In genomic region chr9:137200311-137201204, GRCh38 we compare ENCODE assay signal across 8 cellular contexts. TPM values are rescaled to one million over a fixed set of nuclear protein-coding genes. Genes with fewer than 3 reads are reported as not detected.
A peak's percentile ranks its signal among the peaks of the same experiment; 100 is the strongest.
DNase-seq lines count a peak whose midpoint lies in the region; ATAC-seq and TF ChIP-seq lines count a peak whose summit lies in the region.

Gene TPRN, minus strand, starts transcription at chr9:137200741. Its CDS starts 30 bp downstream, at chr9:137200711.

- TF ChIP-seq POLR2A in GM19193 (IDR thresholded peaks at IDR 0.05; ENCODE audit: extremely low read depth, insufficient read depth, insufficient read length): peak; percentile 93

- H3K4me3 Mint-ChIP-seq in activated CD4-positive, alpha-beta T cell treated with anti-CD3 and anti-CD28 coated beads for 36 hours: peak within 1 kb of the TSS; percentile 79

- H3K9me3 Mint-ChIP-seq in activated CD4-positive, alpha-beta T cell treated with anti-CD3 and anti-CD28 coated beads for 36 hours (ENCODE audit: low read depth): no peaks in the 10 kb centered on the region

- DNase-seq in AML-193 (lab: John Stamatoyannopoulos, UW) (peak; percentile 96 to 97), NCI-H510A treated with DMSO at 0.1 percent for 48 hours (lab: John Stamatoyannopoulos, UW) (peak; percentile 96), kidney glomerular epithelial cell (lab: John Stamatoyannopoulos, UW) (peak; percentile 98)
- DNase-seq in activated CD4-positive, alpha-beta T cell treated with anti-CD3 and anti-CD28 coated beads for 36 hours: peak; percentile 99
- peak; percentile 94 to 96 for DNase-seq in stimulated activated CD4-positive, alpha-beta T cell treated with anti-CD3 and anti-CD28 coated beads, Interleukin-1b, Interleukin-23, amount 100 ng/mL, for 1 hour (ENCODE audit: low read depth in 2 of 2)

- CTCF ChIA-PET in activated CD4-positive, alpha-beta T cell treated with anti-CD3 and anti-CD28 coated beads for 36 hours (lab: Charles Lee): interaction anchor here (0.7 to 1.1 kb wide), 7 partner anchors 10 to 114 kb away, joined by 3 to 5 read pairs (median 4); partner anchors contain the start of genes MAN1B1, NELFB, RNF224 and TUBB4B

- H3K4me1 Mint-ChIP-seq in activated CD4-positive, alpha-beta T cell treated with anti-CD3 and anti-CD28 coated beads for 36 hours: peaks cover 29% of the 10 kb centered on the region

- peaks cover 1% of the 10 kb centered on the region for H3K36me3 Mint-ChIP-seq in activated CD4-positive, alpha-beta T cell treated with anti-CD3 and anti-CD28 coated beads for 36 hours (ENCODE audit: low read depth)

- H3K27ac ChIP-seq in cingulate gyrus (ENCODE audit: low read depth, low read length): peak within 1 kb of the TSS; percentile 65

- POLR2A ChIA-PET in activated CD4-positive, alpha-beta T cell treated with anti-CD3 and anti-CD28 coated beads for 36 hours (lab: Charles Lee): interaction anchor here (0.5 to 1.2 kb wide), 7 partner anchors 12 to 425 kb away, joined by 3 to 8 read pairs (median 4); partner anchors contain the start of genes SSNA1 and TUBB4B

- H3K27me3 Mint-ChIP-seq in activated CD4-positive, alpha-beta T cell treated with anti-CD3 and anti-CD28 coated beads for 36 hours: no peaks in the 10 kb centered on the region

- peak within 1 kb of the TSS; percentile 76 for H3K27ac Mint-ChIP-seq in activated CD4-positive, alpha-beta T cell treated with anti-CD3 and anti-CD28 coated beads for 36 hours

- intact Hi-C loops in activated CD4-positive, alpha-beta T cell treated with anti-CD3 and anti-CD28 coated beads for 36 hours (cut with DNase I, micrococcal nuclease): loop anchor here (1.0 to 5.0 kb wide), 13 partner anchors 12 to 717 kb away; partner anchors contain the start of genes ANAPC2 (in 2 of the 2), SSNA1 (in 2 of the 2), ABCA2 (in 1 of the 2) and EXD3 (in 1 of the 2)

- peak; percentile 85 for ATAC-seq in HG03439 (IDR thresholded peaks at IDR 0.05; ENCODE audit: unreplicated experiment)
- peak; percentile 99 for ATAC-seq in activated CD4-positive, alpha-beta T cell treated with anti-CD3 and anti-CD28 coated beads for 36 hours

RNA-seq across cellular contexts. Expression of gene TPRN, which starts in this region (rescaled TPM):
- total RNA-seq in activated CD4-positive, alpha-beta T cell treated with anti-CD3 and anti-CD28 coated beads for 36 hours: 1 to 10 TPM; 5.6 to 5.8 TPM

Comparison
In these comparisons a context has a peak if more than half of its experiments do, and no peak if none do; other contexts are left out.
1. Peak in every context shown above with its lines: DNase-seq, ATAC-seq and H3K27ac ChIP-seq.